ENCODE assay signal across 24 cellular contexts in genomic region chr11:12103411-12104225, GRCh38. TPM values are rescaled to one million over a fixed set of nuclear protein-coding genes. Genes with fewer than 3 reads are reported as not detected.
DNase-seq lines count a peak whose midpoint lies in the region; ATAC-seq and TF ChIP-seq lines count a peak whose summit lies in the region.
"Had no signal": no experiment of that assay in that cellular context is flagged by ENCODE, and none has a peak within 500 bp of the region (broad histone marks: within the 10 kb centered on the region; RNA-seq: fewer than 3 reads in every experiment).

No MANE protein-coding gene starts in this region.

- no peak overlapping the region for H3K4me2 ChIP-seq in IMR-90 (ENCODE audit: low read depth, low read length)
- H3K4me2 ChIP-seq in Karpas-422 (ENCODE audit: low read depth, low read length, poor library complexity, severe bottlenecking) = no peak overlapping the region

- no peaks in the 10 kb centered on the region for H3K79me2 ChIP-seq in Karpas-422 (ENCODE audit: low read length)

- H3K4ac ChIP-seq in IMR-90 (ENCODE audit: low read depth, low read length) = 0 out of 2 replicates have a peak overlapping the region, but pooled peaks have one; percentile 13

- no peak for TF ChIP-seq CTCF in IMR-90 (conservative IDR thresholded peaks at IDR 0.05; ENCODE audit: low read depth, low read length)
- no peak for TF ChIP-seq CTCF in type B pancreatic cell (conservative IDR thresholded peaks at IDR 0.05)
- no peak for TF ChIP-seq CTCF in nephron progenitor cell (IDR thresholded peaks at IDR 0.05)

- no peak overlapping the region for H4K91ac ChIP-seq in IMR-90 (ENCODE audit: insufficient read depth, low read depth, low read length)

- H3K9ac ChIP-seq in IMR-90 (ENCODE audit: low read depth, low read length) (no peak overlapping the region), iPS-20b (ENCODE audit: low read depth, low read length) (no peak overlapping the region), Karpas-422 (ENCODE audit: low read length) (no peak overlapping the region)

- peak overlapping the region; percentile 64; the same call in 1 of the 2 replicates for H2AK5ac ChIP-seq in IMR-90 (ENCODE audit: low read depth, low read length)

- CTCF ChIA-PET in IMR-90 (lab: Yijun Ruan, JAX) = no interaction called here

- no peak overlapping the region for H2BK15ac ChIP-seq in IMR-90 (ENCODE audit: low read depth, low read length)

- BruUV-seq in IMR-90 (replicated peaks; lab: Mats Ljungman, UMichigan) = no TSS peak

- H2BK20ac ChIP-seq in IMR-90 (ENCODE audit: low read depth, low read length) = peak overlapping the region; percentile 20; the same call in 1 of the 2 replicates

- H2AK9ac ChIP-seq in IMR-90 (replicated peaks; ENCODE audit: low read depth, low read length, poor library complexity) = peak overlapping the region; percentile 42

- H3K9me3 Mint-ChIP-seq in type B pancreatic cell (no peaks in the 10 kb centered on the region), nephron progenitor cell (no peaks in the 10 kb centered on the region)
- H3K9me3 Mint-ChIP-seq: naive thymus-derived CD8-positive, alpha-beta T cell had no signal

- no peak for TF ChIP-seq POLR2A in IMR-90 (IDR thresholded peaks at IDR 0.05; ENCODE audit: low read depth, low read length)

- no peaks in the 10 kb centered on the region for H3K79me1 ChIP-seq in IMR-90 (ENCODE audit: low read depth in 1 of 2, low read length in 2 of 2)

- H3K36me3 ChIP-seq in IMR-90 (ENCODE audit: control insufficient read depth, insufficient read depth, low read length) (no peaks in the 10 kb centered on the region), iPS-20b (ENCODE audit: insufficient read depth, low read depth, low read length) (no peaks in the 10 kb centered on the region), Karpas-422 (ENCODE audit: insufficient read depth, low read length) (no peaks in the 10 kb centered on the region)
- H3K36me3 ChIP-seq: BE2C, cardiac muscle cell, pancreas, upper lobe of left lung had no signal

- peaks cover 7% of the 10 kb centered on the region; the same call in 1 of the 2 replicates for H3K9me1 ChIP-seq in IMR-90 (ENCODE audit: insufficient read depth, low read length)

- no peak overlapping the region for H2AFZ ChIP-seq in IMR-90 (replicated peaks; ENCODE audit: low read length, poor library complexity)
- no peak overlapping the region for H2AFZ ChIP-seq in Karpas-422 (ENCODE audit: low read length)

- DNase-seq in IMR-90 (no peak), cerebellar cortex (ENCODE audit: low spot score) (peak; percentile 31), type B pancreatic cell (ENCODE audit: extremely low spot score, unreplicated experiment) (no peak), Karpas-422 (no peak), nephron progenitor cell (no peak)
- DNase-seq: activated CD4-positive, alpha-beta T cell treated with anti-CD3 and anti-CD28 coated beads, Interleukin-2, amount 50 U/mL, for 1 hour; activated gamma-delta T cell treated with Interleukin-2 at 50 U/mL for 16 hours; amniotic stem cell; BE2C; Calu3; effector CD4-positive, alpha-beta T cell; GOT3; KBM-7; naive thymus-derived CD8-positive, alpha-beta T cell; NCI-H2029; NCI-H446 treated with DMSO at 0.1 percent for 48 hours; stimulated activated CD4-positive, alpha-beta T cell treated with anti-CD3 and anti-CD28 coated beads, Interleukin-1b, Interleukin-23, amount 100 ng/mL, for 48 hours; stimulated activated naive CD4-positive, alpha-beta T cell treated with Interleukin-2 at 50 U/mL for 16 hours; upper lobe of left lung had no signal

- H2BK120ac ChIP-seq in IMR-90 (ENCODE audit: low read depth, low read length) = 0 out of 2 replicates have a peak overlapping the region, but pooled peaks have one; percentile 36

- no peak overlapping the region for H4K5ac ChIP-seq in IMR-90 (ENCODE audit: low read depth, low read length)

- peak overlapping the region; percentile 50 for H3K27ac Mint-ChIP-seq in type B pancreatic cell
- no peak overlapping the region for H3K27ac Mint-ChIP-seq in nephron progenitor cell

- TF ChIP-seq RAD21 in IMR-90 (IDR thresholded peaks at IDR 0.05; ENCODE audit: low read length) = no peak

- H3K27me3 ChIP-seq in IMR-90 (ENCODE audit: control insufficient read depth, insufficient read depth, low read length) (no peaks in the 10 kb centered on the region), iPS-20b (ENCODE audit: insufficient read depth, low read length) (peaks cover 19% of the 10 kb centered on the region; the same call in 1 of the 2 replicates), Karpas-422 (ENCODE audit: low read length) (no peaks in the 10 kb centered on the region)
- H3K27me3 ChIP-seq: BE2C, cardiac muscle cell, pancreas, upper lobe of left lung had no signal

- H3K4me1 ChIP-seq in IMR-90 (ENCODE audit: control insufficient read depth, insufficient read depth, low read length) (peaks cover 6% of the 10 kb centered on the region), iPS-20b (ENCODE audit: insufficient read depth, low read length) (peaks cover 19% of the 10 kb centered on the region), Karpas-422 (ENCODE audit: low read length) (no peaks in the 10 kb centered on the region)
- H3K4me1 ChIP-seq: BE2C, pancreas had no signal

- H2BK5ac ChIP-seq in IMR-90 (ENCODE audit: low read depth, low read length, poor library complexity, severe bottlenecking) = no peak overlapping the region

- H3K56ac ChIP-seq in IMR-90 (ENCODE audit: extremely low read depth, insufficient read depth, low read length) = no peak overlapping the region

- no peaks in the 10 kb centered on the region for H3K4me1 Mint-ChIP-seq in type B pancreatic cell (ENCODE audit: unreplicated experiment)
- H3K4me1 Mint-ChIP-seq in nephron progenitor cell = peaks cover 10% of the 10 kb centered on the region

- H3K27ac ChIP-seq in IMR-90 (ENCODE audit: insufficient read depth, low read length) = no peak overlapping the region
- no peak overlapping the region for H3K27ac ChIP-seq in iPS-20b (ENCODE audit: low read length)
- no peak overlapping the region for H3K27ac ChIP-seq in Karpas-422 (ENCODE audit: low read length)
- H3K27ac ChIP-seq: cardiac muscle cell, HL-60, pancreas had no signal

- 88% methylated on average over 1 of the region's 7 CpGs; no CpG with 5 or more reads in 1 of the 2 experiments for WGBS in IMR-90 (ENCODE audit: extremely low coverage in 2 of 2, insufficient read length in 1 of 2), 2 experiments

- in situ Hi-C loops in IMR-90 (cut with MboI; ENCODE audit: low sequenced_read_pairs) = no loop called here

- H4K8ac ChIP-seq in IMR-90 (ENCODE audit: low read depth in 2 of 2, low read length in 2 of 2) = no peak overlapping the region

- H3K14ac ChIP-seq in IMR-90 (replicated peaks; ENCODE audit: low read depth, low read length) = peak overlapping the region; percentile 41; the same call in 1 of the 2 replicates

- no peak overlapping the region for H3K4me3 Mint-ChIP-seq in type B pancreatic cell
- H3K4me3 Mint-ChIP-seq in nephron progenitor cell = no peak overlapping the region
- H3K4me3 Mint-ChIP-seq: naive thymus-derived CD8-positive, alpha-beta T cell had no signal

- no peaks in the 10 kb centered on the region for H3K36me3 Mint-ChIP-seq in type B pancreatic cell
- H3K36me3 Mint-ChIP-seq in nephron progenitor cell (ENCODE audit: low read depth) = no peaks in the 10 kb centered on the region
- H3K36me3 Mint-ChIP-seq: naive thymus-derived CD8-positive, alpha-beta T cell had no signal

- H4K20me1 ChIP-seq in IMR-90 (ENCODE audit: insufficient read depth, low read length) (no peaks in the 10 kb centered on the region), Karpas-422 (ENCODE audit: insufficient read depth, low read depth, low read length) (no peaks in the 10 kb centered on the region)

- H3K4me3 ChIP-seq in IMR-90 (ENCODE audit: insufficient read depth, low read depth, low read length) (no peak overlapping the region), iPS-20b (ENCODE audit: low read length) (peak overlapping the region; percentile 23; the same call in 1 of the 2 replicates), Karpas-422 (ENCODE audit: low read length) (no peak overlapping the region)
- H3K4me3 ChIP-seq: cardiac muscle cell, pancreas, upper lobe of left lung had no signal

- H3K9me3 ChIP-seq in IMR-90 (ENCODE audit: control insufficient read depth, insufficient read depth, low read length) (no peaks in the 10 kb centered on the region), iPS-20b (ENCODE audit: insufficient read depth, low read depth, low read length) (no peaks in the 10 kb centered on the region), Karpas-422 (ENCODE audit: low read length) (no peaks in the 10 kb centered on the region)
- H3K9me3 ChIP-seq: BE2C, pancreas, upper lobe of left lung had no signal

- intact Hi-C loops in IMR-90 (cut with micrococcal nuclease) = no loop called here

- no peak overlapping the region for H3K18ac ChIP-seq in IMR-90 (ENCODE audit: low read depth, low read length)

- no peak for ATAC-seq in IMR-90 (ENCODE audit: low read depth)
- ATAC-seq in HG03135 (IDR thresholded peaks at IDR 0.05; ENCODE audit: unreplicated experiment) = no peak
- ATAC-seq: naive thymus-derived CD8-positive, alpha-beta T cell had no signal

- POLR2A ChIA-PET in IMR-90 (lab: Charles Lee; ENCODE audit: unreplicated experiment) = no interaction called here

- H3K9me2 ChIP-seq in Karpas-422 (replicated peaks; ENCODE audit: insufficient read depth, low read length) = no peaks in the 10 kb centered on the region

- H3K23ac ChIP-seq in IMR-90 (ENCODE audit: low read depth, low read length) = 0 out of 2 replicates have a peak overlapping the region, but pooled peaks have one; percentile 45

- H3K27me3 Mint-ChIP-seq in type B pancreatic cell = peaks cover 71% of the 10 kb centered on the region
- H3K27me3 Mint-ChIP-seq in nephron progenitor cell (ENCODE audit: low read depth, poor library complexity) = peaks cover 89% of the 10 kb centered on the region

- dilution Hi-C loops in IMR-90 (cut with HindIII; ENCODE audit: low sequenced_read_pairs, unreplicated experiment) = no loop called here

TF ChIP-seq in IMR-90, 13 proteins besides CTCF, POLR2A, EP300 and RAD21 (continues in another document):
- TF ChIP-seq RCOR1 (IDR thresholded peaks at IDR 0.05; ENCODE audit: insufficient replicate concordance, low read length) = no peak
- TF ChIP-seq NFE2L2 (IDR thresholded peaks at IDR 0.05; ENCODE audit: low read depth, low read length) = no peak

RNA-seq across cellular contexts. Expression of gene MICAL2, which starts 6.8 kb away (rescaled TPM):
- total RNA-seq in IMR-90 (2012; rRNA removed) (285 and 336 TPM in 2 replicates), type B pancreatic cell (ENCODE audit: low replicate concordance) (35.7 and 38.0 TPM in 2 replicates)
- polyA plus RNA-seq in IMR-90 (2012; rRNA removed) = 141 and 170 TPM in 2 replicates
- polyA plus RNA-seq in IMR-90 (2012; cell fraction: cytosol; rRNA removed) = 63.9 and 84.9 TPM in 2 replicates
- 109 and 162 TPM in 2 replicates for polyA plus RNA-seq in IMR-90 (2012; cell fraction: nucleus; rRNA removed; ENCODE audit: low replicate concordance)
- 0.69 and 0.93 TPM in 2 replicates for total RNA-seq in Karpas-422 (2014; rRNA removed; shearing (Covaris generic); ENCODE audit: low replicate concordance)

Comparison
In these comparisons a context has a peak if more than half of its experiments do, and no peak if none do; other contexts are left out.
1. RNA of gene MICAL2, which starts 6.8 kb away (total RNA-seq): 285 to 336 TPM in IMR-90 and 35.7 to 38.0 TPM in type B pancreatic cell; 0.69 to 0.93 TPM in Karpas-422; every median in the first group is over 10 times any median in the second.